Comparison of ENCODE assay signal across 34 cellular contexts in genomic region chr2:166768393-166769123, GRCh38.
DNase-seq lines count a peak whose midpoint lies in the region; ATAC-seq lines count a peak whose summit lies in the region.
"Had no signal": no experiment of that assay in that cellular context is flagged by ENCODE, and none has a peak within 500 bp of the region (broad histone marks: within the 10 kb centered on the region; RNA-seq: fewer than 3 reads in every experiment).

No MANE protein-coding gene starts in this region.

- peak; percentile 88 for ATAC-seq in GM18909 (IDR thresholded peaks at IDR 0.05; ENCODE audit: poor library complexity, unreplicated experiment)
- peak; percentile 84 for ATAC-seq in HG02678 (IDR thresholded peaks at IDR 0.05; ENCODE audit: unreplicated experiment)
- ATAC-seq in HG03432 (IDR thresholded peaks at IDR 0.05; ENCODE audit: unreplicated experiment) = peak; percentile 72
- no peak for ATAC-seq in HG03457 (IDR thresholded peaks at IDR 0.05; ENCODE audit: unreplicated experiment)
- ATAC-seq: activated CD8-positive, alpha-beta memory T cell treated with anti-CD3 and anti-CD28 coated beads, Interleukin-2, amount 10 ng/mL, durations not matched to agents 7 days and 5 days; activated T-cell treated with anti-CD3 and anti-CD28 coated beads, Interleukin-2, amount 50 U/mL, for 4 hours; left cardiac atrium; naive thymus-derived CD4-positive, alpha-beta T cell; PC-3; sciatic nerve; stimulated activated naive CD8-positive, alpha-beta T cell treated with anti-CD3 and anti-CD28 coated beads, Interleukin-15, amount 100 ng/mL, for 72 hours had no signal

- DNase-seq in Caki2 (ENCODE audit: low read depth) = peak; percentile 16
- DNase-seq in NCI-H2029 treated with DMSO at 0.1 percent for 48 hours (lab: John Stamatoyannopoulos, UW) = no peak
- DNase-seq in caudate nucleus (lab: John Stamatoyannopoulos, UW) = no peak
- DNase-seq in NCI-H748 treated with DMSO at 0.1 percent for 48 hours (lab: John Stamatoyannopoulos, UW) = no peak
- DNase-seq: activated CD4-positive, alpha-beta T cell treated with anti-CD3 and anti-CD28 coated beads, Interleukin-2, amount 50 U/mL, for 4 hours; activated CD4-positive, CD25-positive, alpha-beta regulatory T cell; activated CD8-positive, alpha-beta memory T cell treated with anti-CD3 and anti-CD28 coated beads, Interleukin-2, amount 10 ng/mL, durations not matched to agents 7 days and 5 days; activated gamma-delta T cell treated with Interleukin-2 at 50 U/mL for 16 hours; activated naive CD8-positive, alpha-beta T cell treated with anti-CD3 and anti-CD28 coated beads, Interleukin-2, amount 10 ng/mL, durations not matched to agents 7 days and 5 days; activated T-cell treated with anti-CD3 and anti-CD28 coated beads, Interleukin-2, amount 50 U/mL, for 4 hours; CD4-positive, alpha-beta T cell; DND-41; effector memory CD4-positive, alpha-beta T cell; GF-D8; immature natural killer cell; left cardiac atrium; naive thymus-derived CD4-positive, alpha-beta T cell; NCI-H1436; NCI-H2081 treated with DMSO at 0.1 percent for 48 hours; NCI-H226; NCI-H526 treated with DMSO at 0.1 percent for 48 hours; PC-3; stimulated activated CD8-positive, alpha-beta memory T cell treated with anti-CD3 and anti-CD28 coated beads, Interleukin-4, amount 100 ng/mL, for 48 hours; stimulated activated naive CD8-positive, alpha-beta T cell treated with anti-CD3 and anti-CD28 coated beads, Interleukin-15, amount 100 ng/mL, for 72 hours; uterus had no signal

- in situ Hi-C loops in Caki2 (cut with HindIII; ENCODE audit: low pct_unique_long_range_greater_than_20kb, low sequenced_read_pairs) = no loop called here

- no peak overlapping the region for H3K27ac ChIP-seq in caudate nucleus (ENCODE audit: low read depth, low read length)
- H3K27ac ChIP-seq: ascending aorta, cardiac muscle cell, coronary artery, SK-N-MC, uterus had no signal
